Comparison of ENCODE assay signal across 19 cellular contexts in genomic region chr5:33260098-33260497, GRCh38.
"Had no signal": no experiment of that assay in that cellular context is flagged by ENCODE, and none has a peak within 500 bp of the region (broad histone marks: within the 10 kb centered on the region; RNA-seq: fewer than 3 reads in every experiment).

No MANE protein-coding gene starts in this region.

- H3K9me3 ChIP-seq: testis, vagina had no signal

- ATAC-seq: effector memory CD8-positive, alpha-beta T cell; left lobe of liver; sciatic nerve; T-helper 17 cell had no signal

- H3K27ac Mint-ChIP-seq: activated CD4-positive, alpha-beta memory T cell treated with anti-CD3 and anti-CD28 coated beads, Interleukin-2, amount 10 ng/mL, durations not matched to agents 7 days and 5 days; activated CD4-positive, alpha-beta T cell treated with anti-CD3 and anti-CD28 coated beads, Interleukin-2, amount 10 ng/mL, durations not matched to agents 24 days and 14 days; activated naive CD4-positive, alpha-beta T cell treated with anti-CD3 and anti-CD28 coated beads, Interleukin-2, amount 50 U/mL, for 24 hours; effector memory CD8-positive, alpha-beta T cell; naive B cell; T-helper 17 cell had no signal

- H3K4me3 Mint-ChIP-seq: activated CD4-positive, alpha-beta memory T cell treated with anti-CD3 and anti-CD28 coated beads, Interleukin-2, amount 10 ng/mL, durations not matched to agents 7 days and 5 days; activated CD4-positive, alpha-beta T cell treated with anti-CD3 and anti-CD28 coated beads, Interleukin-2, amount 10 ng/mL, durations not matched to agents 24 days and 14 days; activated naive CD4-positive, alpha-beta T cell treated with anti-CD3 and anti-CD28 coated beads, Interleukin-2, amount 50 U/mL, for 24 hours; effector memory CD8-positive, alpha-beta T cell; naive B cell; T-helper 17 cell had no signal

- H3K4me3 ChIP-seq: esophagus muscularis mucosa, lung, testis, vagina had no signal

- H3K4me1 Mint-ChIP-seq: activated CD4-positive, alpha-beta memory T cell treated with anti-CD3 and anti-CD28 coated beads, Interleukin-2, amount 10 ng/mL, durations not matched to agents 7 days and 5 days; activated CD4-positive, alpha-beta T cell treated with anti-CD3 and anti-CD28 coated beads, Interleukin-2, amount 10 ng/mL, durations not matched to agents 24 days and 14 days; activated naive CD4-positive, alpha-beta T cell treated with anti-CD3 and anti-CD28 coated beads, Interleukin-2, amount 50 U/mL, for 24 hours; naive B cell; T-helper 17 cell had no signal

- H3K27ac ChIP-seq: esophagus muscularis mucosa, testis, vagina had no signal

- H3K9me3 Mint-ChIP-seq: activated CD4-positive, alpha-beta memory T cell treated with anti-CD3 and anti-CD28 coated beads, Interleukin-2, amount 10 ng/mL, durations not matched to agents 7 days and 5 days; activated CD4-positive, alpha-beta T cell treated with anti-CD3 and anti-CD28 coated beads, Interleukin-2, amount 10 ng/mL, durations not matched to agents 24 days and 14 days had no signal

- H3K4me1 ChIP-seq: testis, vagina had no signal

- H3K36me3 ChIP-seq: esophagus muscularis mucosa, vagina had no signal

- H3K27me3 Mint-ChIP-seq: activated CD4-positive, alpha-beta memory T cell treated with anti-CD3 and anti-CD28 coated beads, Interleukin-2, amount 10 ng/mL, durations not matched to agents 7 days and 5 days; activated naive CD4-positive, alpha-beta T cell treated with anti-CD3 and anti-CD28 coated beads, Interleukin-2, amount 50 U/mL, for 24 hours; effector memory CD8-positive, alpha-beta T cell; naive B cell; T-helper 17 cell had no signal

- H3K27me3 ChIP-seq: esophagus muscularis mucosa, testis, vagina had no signal

- DNase-seq: activated CD4-positive, alpha-beta memory T cell treated with anti-CD3 and anti-CD28 coated beads, Interleukin-2, amount 10 ng/mL, durations not matched to agents 7 days and 5 days; activated CD4-positive, alpha-beta T cell treated with anti-CD3 and anti-CD28 coated beads, Interleukin-2, amount 10 ng/mL, durations not matched to agents 24 days and 14 days; activated gamma-delta T cell treated with Interleukin-2 at 50 U/mL for 16 hours; anterior cingulate cortex; central memory CD4-positive, alpha-beta T cell; effector memory CD8-positive, alpha-beta T cell; naive B cell; nucleus accumbens; stimulated activated CD4-positive, alpha-beta T cell treated with anti-CD3 and anti-CD28 coated beads, Interleukin-4, amount 100 ng/mL, for 1 hour; stimulated activated naive CD4-positive, alpha-beta T cell; T-helper 17 cell; testis; trophoblast cell had no signal
